In the genomic region with DNA sequence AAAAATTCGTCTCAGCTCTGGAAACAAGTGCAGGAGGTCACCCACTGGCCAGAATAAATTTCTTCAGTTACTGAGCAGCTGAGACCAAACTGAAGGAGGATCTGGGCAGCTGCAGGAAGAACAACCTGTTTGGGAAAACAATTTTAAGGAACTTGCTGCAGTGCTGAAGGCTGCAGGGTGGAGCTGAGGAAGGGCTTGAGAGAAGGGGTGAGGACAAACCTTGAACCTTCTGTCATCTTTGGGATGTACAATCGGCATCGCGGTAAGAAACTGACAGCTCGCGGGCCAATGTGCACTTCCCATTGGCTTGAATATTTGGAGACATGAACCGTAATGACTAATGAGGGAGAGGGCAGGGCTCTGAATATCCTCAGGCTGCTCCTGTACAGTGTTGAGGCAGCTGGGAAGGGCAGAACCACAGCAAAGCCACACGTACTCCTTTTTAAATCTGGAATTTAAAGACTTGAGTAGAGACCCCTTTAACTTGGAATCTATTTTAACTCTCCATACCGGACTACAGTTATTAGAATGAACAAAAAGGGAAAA, we compare ENCODE assay signal across 2 cellular contexts.
TF ChIP-seq lines count a peak whose summit lies in the region.

No MANE protein-coding gene starts in this region.

TF ChIP-seq in A549, 52 proteins besides CTCF, POLR2A, EP300 and RAD21:
- TF ChIP-seq, protein P1, sequence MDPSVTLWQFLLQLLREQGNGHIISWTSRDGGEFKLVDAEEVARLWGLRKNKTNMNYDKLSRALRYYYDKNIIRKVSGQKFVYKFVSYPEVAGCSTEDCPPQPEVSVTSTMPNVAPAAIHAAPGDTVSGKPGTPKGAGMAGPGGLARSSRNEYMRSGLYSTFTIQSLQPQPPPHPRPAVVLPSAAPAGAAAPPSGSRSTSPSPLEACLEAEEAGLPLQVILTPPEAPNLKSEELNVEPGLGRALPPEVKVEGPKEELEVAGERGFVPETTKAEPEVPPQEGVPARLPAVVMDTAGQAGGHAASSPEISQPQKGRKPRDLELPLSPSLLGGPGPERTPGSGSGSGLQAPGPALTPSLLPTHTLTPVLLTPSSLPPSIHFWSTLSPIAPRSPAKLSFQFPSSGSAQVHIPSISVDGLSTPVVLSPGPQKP (IDR thresholded peaks at IDR 0.05; ENCODE audit: low read depth, low read length): no peak
- TF ChIP-seq, protein P2, sequence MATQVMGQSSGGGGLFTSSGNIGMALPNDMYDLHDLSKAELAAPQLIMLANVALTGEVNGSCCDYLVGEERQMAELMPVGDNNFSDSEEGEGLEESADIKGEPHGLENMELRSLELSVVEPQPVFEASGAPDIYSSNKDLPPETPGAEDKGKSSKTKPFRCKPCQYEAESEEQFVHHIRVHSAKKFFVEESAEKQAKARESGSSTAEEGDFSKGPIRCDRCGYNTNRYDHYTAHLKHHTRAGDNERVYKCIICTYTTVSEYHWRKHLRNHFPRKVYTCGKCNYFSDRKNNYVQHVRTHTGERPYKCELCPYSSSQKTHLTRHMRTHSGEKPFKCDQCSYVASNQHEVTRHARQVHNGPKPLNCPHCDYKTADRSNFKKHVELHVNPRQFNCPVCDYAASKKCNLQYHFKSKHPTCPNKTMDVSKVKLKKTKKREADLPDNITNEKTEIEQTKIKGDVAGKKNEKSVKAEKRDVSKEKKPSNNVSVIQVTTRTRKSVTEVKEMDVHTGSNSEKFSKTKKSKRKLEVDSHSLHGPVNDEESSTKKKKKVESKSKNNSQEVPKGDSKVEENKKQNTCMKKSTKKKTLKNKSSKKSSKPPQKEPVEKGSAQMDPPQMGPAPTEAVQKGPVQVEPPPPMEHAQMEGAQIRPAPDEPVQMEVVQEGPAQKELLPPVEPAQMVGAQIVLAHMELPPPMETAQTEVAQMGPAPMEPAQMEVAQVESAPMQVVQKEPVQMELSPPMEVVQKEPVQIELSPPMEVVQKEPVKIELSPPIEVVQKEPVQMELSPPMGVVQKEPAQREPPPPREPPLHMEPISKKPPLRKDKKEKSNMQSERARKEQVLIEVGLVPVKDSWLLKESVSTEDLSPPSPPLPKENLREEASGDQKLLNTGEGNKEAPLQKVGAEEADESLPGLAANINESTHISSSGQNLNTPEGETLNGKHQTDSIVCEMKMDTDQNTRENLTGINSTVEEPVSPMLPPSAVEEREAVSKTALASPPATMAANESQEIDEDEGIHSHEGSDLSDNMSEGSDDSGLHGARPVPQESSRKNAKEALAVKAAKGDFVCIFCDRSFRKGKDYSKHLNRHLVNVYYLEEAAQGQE (IDR thresholded peaks at IDR 0.05): no peak
- TF ChIP-seq EHF (CRISPR knock-in tag; IDR thresholded peaks at IDR 0.05) (no peak), RFX5 (IDR thresholded peaks at IDR 0.05) (no peak), EHMT2 (IDR thresholded peaks at IDR 0.05; ENCODE audit: low read depth) (no peak), CHD2 (IDR thresholded peaks at IDR 0.05; ENCODE audit: low read length, partially characterized antibody) (no peak), FOXS1 (CRISPR knock-in tag; IDR thresholded peaks at IDR 0.05) (no peak), JUN (IDR thresholded peaks at IDR 0.05) (no peak), TFCP2L1 (CRISPR knock-in tag; IDR thresholded peaks at IDR 0.05) (no peak), SMC3 (IDR thresholded peaks at IDR 0.05) (no peak), RARB (CRISPR knock-in tag; IDR thresholded peaks at IDR 0.05) (no peak), ESRRA (IDR thresholded peaks at IDR 0.05; ENCODE audit: borderline replicate concordance, low read length) (no peak), POLR2AphosphoS2 (conservative IDR thresholded peaks at IDR 0.05; ENCODE audit: low read length) (no peak), ZFP36 (IDR thresholded peaks at IDR 0.05; ENCODE audit: borderline replicate concordance, partially characterized antibody) (no peak)
- TF ChIP-seq, protein P3, sequence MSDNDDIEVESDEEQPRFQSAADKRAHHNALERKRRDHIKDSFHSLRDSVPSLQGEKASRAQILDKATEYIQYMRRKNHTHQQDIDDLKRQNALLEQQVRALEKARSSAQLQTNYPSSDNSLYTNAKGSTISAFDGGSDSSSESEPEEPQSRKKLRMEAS (IDR thresholded peaks at IDR 0.05): no peak
TF ChIP-seq in A549: peak in this region for 0.

TF ChIP-seq in GM12878, 131 proteins besides CTCF, POLR2A, EP300 and RAD21:
- TF ChIP-seq FOXM1 (IDR thresholded peaks at IDR 0.05; ENCODE audit: low read depth, low read length) (no peak), SUZ12 (IDR thresholded peaks at IDR 0.05; ENCODE audit: unreplicated experiment) (no peak), TBL1XR1 (IDR thresholded peaks at IDR 0.05; ENCODE audit: low read depth, low read length) (no peak), KLF5 (IDR thresholded peaks at IDR 0.05; ENCODE audit: partially characterized antibody) (no peak), KAT2A (conservative IDR thresholded peaks at IDR 0.05; ENCODE audit: control insufficient read depth, low read depth, low read length) (no peak), ZNF622 (IDR thresholded peaks at IDR 0.05) (no peak), IKZF2 (IDR thresholded peaks at IDR 0.05) (no peak), STAT1 (conservative IDR thresholded peaks at IDR 0.05) (no peak), IRF4 (IDR thresholded peaks at IDR 0.05; ENCODE audit: low read depth, low read length) (no peak), RB1 (IDR thresholded peaks at IDR 0.05; ENCODE audit: borderline replicate concordance) (no peak), HDAC2 (IDR thresholded peaks at IDR 0.05) (no peak), BRCA1 (IDR thresholded peaks at IDR 0.05; ENCODE audit: low read depth, low read length) (no peak)
- TF ChIP-seq, protein P4, sequence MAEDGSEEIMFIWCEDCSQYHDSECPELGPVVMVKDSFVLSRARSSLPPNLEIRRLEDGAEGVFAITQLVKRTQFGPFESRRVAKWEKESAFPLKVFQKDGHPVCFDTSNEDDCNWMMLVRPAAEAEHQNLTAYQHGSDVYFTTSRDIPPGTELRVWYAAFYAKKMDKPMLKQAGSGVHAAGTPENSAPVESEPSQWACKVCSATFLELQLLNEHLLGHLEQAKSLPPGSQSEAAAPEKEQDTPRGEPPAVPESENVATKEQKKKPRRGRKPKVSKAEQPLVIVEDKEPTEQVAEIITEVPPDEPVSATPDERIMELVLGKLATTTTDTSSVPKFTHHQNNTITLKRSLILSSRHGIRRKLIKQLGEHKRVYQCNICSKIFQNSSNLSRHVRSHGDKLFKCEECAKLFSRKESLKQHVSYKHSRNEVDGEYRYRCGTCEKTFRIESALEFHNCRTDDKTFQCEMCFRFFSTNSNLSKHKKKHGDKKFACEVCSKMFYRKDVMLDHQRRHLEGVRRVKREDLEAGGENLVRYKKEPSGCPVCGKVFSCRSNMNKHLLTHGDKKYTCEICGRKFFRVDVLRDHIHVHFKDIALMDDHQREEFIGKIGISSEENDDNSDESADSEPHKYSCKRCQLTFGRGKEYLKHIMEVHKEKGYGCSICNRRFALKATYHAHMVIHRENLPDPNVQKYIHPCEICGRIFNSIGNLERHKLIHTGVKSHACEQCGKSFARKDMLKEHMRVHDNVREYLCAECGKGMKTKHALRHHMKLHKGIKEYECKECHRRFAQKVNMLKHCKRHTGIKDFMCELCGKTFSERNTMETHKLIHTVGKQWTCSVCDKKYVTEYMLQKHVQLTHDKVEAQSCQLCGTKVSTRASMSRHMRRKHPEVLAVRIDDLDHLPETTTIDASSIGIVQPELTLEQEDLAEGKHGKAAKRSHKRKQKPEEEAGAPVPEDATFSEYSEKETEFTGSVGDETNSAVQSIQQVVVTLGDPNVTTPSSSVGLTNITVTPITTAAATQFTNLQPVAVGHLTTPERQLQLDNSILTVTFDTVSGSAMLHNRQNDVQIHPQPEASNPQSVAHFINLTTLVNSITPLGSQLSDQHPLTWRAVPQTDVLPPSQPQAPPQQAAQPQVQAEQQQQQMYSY (CRISPR knock-in tag; IDR thresholded peaks at IDR 0.05): no peak
- TF ChIP-seq, protein P5, sequence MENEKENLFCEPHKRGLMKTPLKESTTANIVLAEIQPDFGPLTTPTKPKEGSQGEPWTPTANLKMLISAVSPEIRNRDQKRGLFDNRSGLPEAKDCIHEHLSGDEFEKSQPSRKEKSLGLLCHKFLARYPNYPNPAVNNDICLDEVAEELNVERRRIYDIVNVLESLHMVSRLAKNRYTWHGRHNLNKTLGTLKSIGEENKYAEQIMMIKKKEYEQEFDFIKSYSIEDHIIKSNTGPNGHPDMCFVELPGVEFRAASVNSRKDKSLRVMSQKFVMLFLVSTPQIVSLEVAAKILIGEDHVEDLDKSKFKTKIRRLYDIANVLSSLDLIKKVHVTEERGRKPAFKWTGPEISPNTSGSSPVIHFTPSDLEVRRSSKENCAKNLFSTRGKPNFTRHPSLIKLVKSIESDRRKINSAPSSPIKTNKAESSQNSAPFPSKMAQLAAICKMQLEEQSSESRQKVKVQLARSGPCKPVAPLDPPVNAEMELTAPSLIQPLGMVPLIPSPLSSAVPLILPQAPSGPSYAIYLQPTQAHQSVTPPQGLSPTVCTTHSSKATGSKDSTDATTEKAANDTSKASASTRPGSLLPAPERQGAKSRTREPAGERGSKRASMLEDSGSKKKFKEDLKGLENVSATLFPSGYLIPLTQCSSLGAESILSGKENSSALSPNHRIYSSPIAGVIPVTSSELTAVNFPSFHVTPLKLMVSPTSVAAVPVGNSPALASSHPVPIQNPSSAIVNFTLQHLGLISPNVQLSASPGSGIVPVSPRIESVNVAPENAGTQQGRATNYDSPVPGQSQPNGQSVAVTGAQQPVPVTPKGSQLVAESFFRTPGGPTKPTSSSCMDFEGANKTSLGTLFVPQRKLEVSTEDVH (IDR thresholded peaks at IDR 0.05; ENCODE audit: low read depth, partially characterized antibody): no peak
- TF ChIP-seq, protein P6, sequence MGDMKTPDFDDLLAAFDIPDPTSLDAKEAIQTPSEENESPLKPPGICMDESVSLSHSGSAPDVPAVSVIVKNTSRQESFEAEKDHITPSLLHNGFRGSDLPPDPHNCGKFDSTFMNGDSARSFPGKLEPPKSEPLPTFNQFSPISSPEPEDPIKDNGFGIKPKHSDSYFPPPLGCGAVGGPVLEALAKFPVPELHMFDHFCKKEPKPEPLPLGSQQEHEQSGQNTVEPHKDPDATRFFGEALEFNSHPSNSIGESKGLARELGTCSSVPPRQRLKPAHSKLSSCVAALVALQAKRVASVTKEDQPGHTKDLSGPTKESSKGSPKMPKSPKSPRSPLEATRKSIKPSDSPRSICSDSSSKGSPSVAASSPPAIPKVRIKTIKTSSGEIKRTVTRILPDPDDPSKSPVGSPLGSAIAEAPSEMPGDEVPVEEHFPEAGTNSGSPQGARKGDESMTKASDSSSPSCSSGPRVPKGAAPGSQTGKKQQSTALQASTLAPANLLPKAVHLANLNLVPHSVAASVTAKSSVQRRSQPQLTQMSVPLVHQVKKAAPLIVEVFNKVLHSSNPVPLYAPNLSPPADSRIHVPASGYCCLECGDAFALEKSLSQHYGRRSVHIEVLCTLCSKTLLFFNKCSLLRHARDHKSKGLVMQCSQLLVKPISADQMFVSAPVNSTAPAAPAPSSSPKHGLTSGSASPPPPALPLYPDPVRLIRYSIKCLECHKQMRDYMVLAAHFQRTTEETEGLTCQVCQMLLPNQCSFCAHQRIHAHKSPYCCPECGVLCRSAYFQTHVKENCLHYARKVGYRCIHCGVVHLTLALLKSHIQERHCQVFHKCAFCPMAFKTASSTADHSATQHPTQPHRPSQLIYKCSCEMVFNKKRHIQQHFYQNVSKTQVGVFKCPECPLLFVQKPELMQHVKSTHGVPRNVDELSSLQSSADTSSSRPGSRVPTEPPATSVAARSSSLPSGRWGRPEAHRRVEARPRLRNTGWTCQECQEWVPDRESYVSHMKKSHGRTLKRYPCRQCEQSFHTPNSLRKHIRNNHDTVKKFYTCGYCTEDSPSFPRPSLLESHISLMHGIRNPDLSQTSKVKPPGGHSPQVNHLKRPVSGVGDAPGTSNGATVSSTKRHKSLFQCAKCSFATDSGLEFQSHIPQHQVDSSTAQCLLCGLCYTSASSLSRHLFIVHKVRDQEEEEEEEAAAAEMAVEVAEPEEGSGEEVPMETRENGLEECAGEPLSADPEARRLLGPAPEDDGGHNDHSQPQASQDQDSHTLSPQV (IDR thresholded peaks at IDR 0.05): no peak
TF ChIP-seq in GM12878: peak in this region for 0.
